In the genomic region with DNA sequence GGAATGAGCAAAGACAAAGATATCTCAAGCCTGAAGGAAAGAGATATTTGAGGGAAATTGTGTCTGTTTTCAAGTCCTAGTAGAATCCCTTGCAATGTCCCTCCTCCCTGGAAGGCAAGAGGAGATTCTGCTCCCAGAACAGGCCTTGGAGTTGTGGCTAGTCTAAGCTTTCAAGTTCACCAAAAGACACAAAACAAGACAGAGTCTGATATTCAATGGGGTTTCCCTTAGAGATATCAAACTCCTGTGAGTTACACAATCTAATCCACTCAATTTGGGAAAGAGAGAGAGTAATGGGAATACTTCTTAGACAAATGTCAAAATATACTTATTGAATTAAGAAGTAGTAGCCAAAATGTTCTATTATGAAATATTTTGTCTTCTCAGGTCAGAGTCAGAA, we compare ENCODE assay signal across 17 cellular contexts.
DNase-seq lines count a peak whose midpoint lies in the region; ATAC-seq and TF ChIP-seq lines count a peak whose summit lies in the region.
"Had no signal": no experiment of that assay in that cellular context is flagged by ENCODE, and none has a peak within 500 bp of the region (broad histone marks: within the 10 kb centered on the region; RNA-seq: fewer than 3 reads in every experiment).

No MANE protein-coding gene starts in this region.

- H3K36me3 Mint-ChIP-seq in GM23338 (ENCODE audit: low read depth) (no peaks in the 10 kb centered on the region), osteocyte (ENCODE audit: unreplicated experiment) (no peaks in the 10 kb centered on the region)

- TF ChIP-seq CTCF in GM23338 (conservative IDR thresholded peaks at IDR 0.05; ENCODE audit: low read depth in 2 of 2) (no peak), osteocyte (IDR thresholded peaks at IDR 0.05) (no peak), spleen (IDR thresholded peaks at IDR 0.05 in 8 of 11, conservative IDR thresholded peaks at IDR 0.05 in 3 of 11) (no peak), adrenal gland (IDR thresholded peaks at IDR 0.05) (no peak)

- ATAC-seq in GM23338 (no peak), HG03280 (IDR thresholded peaks at IDR 0.05; ENCODE audit: unreplicated experiment) (no peak)
- ATAC-seq: HCT116 had no signal

- H3K79me2 ChIP-seq in GM23338 (replicated peaks; ENCODE audit: insufficient read depth): no peaks in the 10 kb centered on the region

- peak overlapping the region; percentile 23; the same call in 1 of the 2 replicates for H2AFZ ChIP-seq in GM23338

- H3K9me3 Mint-ChIP-seq in GM23338 (no peaks in the 10 kb centered on the region), osteocyte (ENCODE audit: unreplicated experiment) (no peaks in the 10 kb centered on the region)
- H3K9me3 Mint-ChIP-seq: CD4-positive, alpha-beta T cell had no signal

- no peaks in the 10 kb centered on the region for H3K9me2 ChIP-seq in GM23338 (ENCODE audit: insufficient read depth)

- H3K4me1 ChIP-seq in GM23338 (ENCODE audit: insufficient read depth): 0 out of 2 replicates have a peak, but pooled peaks cover 7% of the 10 kb centered on the region
- peaks cover 35% of the 10 kb centered on the region for H3K4me1 ChIP-seq in SJCRH30
- H3K4me1 ChIP-seq in spleen: no peaks in the 10 kb centered on the region
- no peaks in the 10 kb centered on the region for H3K4me1 ChIP-seq in adrenal gland (replicated peaks in 1 of 2)
- H3K4me1 ChIP-seq: BLaER1 had no signal

- H4K20me1 ChIP-seq in GM23338 (replicated peaks; ENCODE audit: insufficient read depth): no peaks in the 10 kb centered on the region
- H4K20me1 ChIP-seq: BLaER1 had no signal

- no peak overlapping the region for H3K4me2 ChIP-seq in GM23338
- H3K4me2 ChIP-seq: BLaER1 had no signal

- H3K27ac Mint-ChIP-seq in GM23338 (no peak overlapping the region), osteocyte (ENCODE audit: unreplicated experiment) (peak overlapping the region; percentile 24)
- H3K27ac Mint-ChIP-seq: CD4-positive, alpha-beta T cell; CD8-positive, alpha-beta memory T cell; H9 had no signal

- H3K4me3 ChIP-seq in GM23338 (no peak overlapping the region), SJCRH30 (no peak overlapping the region), spleen (no peak overlapping the region), adrenal gland (no peak overlapping the region)
- H3K4me3 ChIP-seq: BLaER1 had no signal

- intact Hi-C loops in spleen (cut with DNase I; ENCODE audit: low total_unique reads): no loop called here
- intact Hi-C loops in adrenal gland (cut with DNase I): no loop called here

- DNase-seq in GM23338 (ENCODE audit: low spot score) (no peak), SJCRH30 (no peak), osteocyte (ENCODE audit: extremely low spot score, unreplicated experiment) (no peak), spleen (no peak), CD1c-positive myeloid dendritic cell (ENCODE audit: extremely low spot score) (no peak), NCI-H446 treated with DMSO at 0.1 percent for 48 hours (lab: John Stamatoyannopoulos, UW) (no peak), adrenal gland (no peak)
- DNase-seq: CD4-positive, alpha-beta T cell; CD8-positive, alpha-beta memory T cell; DMS53; DMS79 treated with DMSO at 0.1 percent for 48 hours; GF-D8; H9 had no signal

- H3K9me3 ChIP-seq in SJCRH30 (replicated peaks) (no peaks in the 10 kb centered on the region; the same call in 1 of the 2 replicates), spleen (peaks cover 0 to 5% (median 0%) of the 10 kb centered on the region in 8 donors), adrenal gland (replicated peaks in 1 of 3) (no peaks in the 10 kb centered on the region)
- H3K9me3 ChIP-seq: BLaER1 had no signal

- H3K27ac ChIP-seq in GM23338 (ENCODE audit: low read depth): no peak overlapping the region
- peak overlapping the region; percentile 36; the same call in 1 of the 2 replicates for H3K27ac ChIP-seq in SJCRH30
- H3K27ac ChIP-seq in spleen: peak overlapping the region in 6 of 8 donors; percentile 9 to 63 (median 36)
- no peak overlapping the region for H3K27ac ChIP-seq in adrenal gland
- H3K27ac ChIP-seq: BLaER1, C4-2B had no signal

- H3K36me3 ChIP-seq in GM23338 (ENCODE audit: insufficient read depth) (no peaks in the 10 kb centered on the region), SJCRH30 (no peaks in the 10 kb centered on the region), spleen (no peaks in the 10 kb centered on the region), adrenal gland (replicated peaks in 1 of 2) (no peaks in the 10 kb centered on the region)
- H3K36me3 ChIP-seq: BLaER1 had no signal

- H3K27me3 Mint-ChIP-seq in GM23338 (ENCODE audit: insufficient read depth, low read depth, poor library complexity) (no peaks in the 10 kb centered on the region), osteocyte (ENCODE audit: unreplicated experiment) (no peaks in the 10 kb centered on the region)
- H3K27me3 Mint-ChIP-seq: CD4-positive, alpha-beta T cell; CD8-positive, alpha-beta memory T cell had no signal

- H3K27me3 ChIP-seq in GM23338 (ENCODE audit: insufficient read depth) (no peaks in the 10 kb centered on the region), SJCRH30 (no peaks in the 10 kb centered on the region), spleen (replicated peaks in 1 of 7) (no peaks in the 10 kb centered on the region), adrenal gland (no peaks in the 10 kb centered on the region)
- H3K27me3 ChIP-seq: BLaER1 had no signal

- H3F3A ChIP-seq in GM23338 (replicated peaks; ENCODE audit: low read depth): no peaks in the 10 kb centered on the region

- H3K4me3 Mint-ChIP-seq in GM23338 (no peak overlapping the region), osteocyte (ENCODE audit: unreplicated experiment) (no peak overlapping the region)
- H3K4me3 Mint-ChIP-seq: CD4-positive, alpha-beta T cell; CD8-positive, alpha-beta memory T cell; H9 had no signal

- TF ChIP-seq POLR2A in spleen (IDR thresholded peaks at IDR 0.05) (no peak), adrenal gland (IDR thresholded peaks at IDR 0.05) (no peak)

- peaks cover 8% of the 10 kb centered on the region for H3K4me1 Mint-ChIP-seq in GM23338
- peaks cover 40% of the 10 kb centered on the region for H3K4me1 Mint-ChIP-seq in osteocyte (ENCODE audit: unreplicated experiment)
- H3K4me1 Mint-ChIP-seq: CD8-positive, alpha-beta memory T cell had no signal

TF ChIP-seq in GM23338, 12 proteins besides CTCF, POLR2A, EP300 and RAD21 (continues in another document):
- TF ChIP-seq JUNB (IDR thresholded peaks at IDR 0.05; ENCODE audit: unreplicated experiment): no peak
- no peak for TF ChIP-seq EZH2phosphoT487 (IDR thresholded peaks at IDR 0.05; ENCODE audit: unreplicated experiment)
- TF ChIP-seq, protein P1, sequence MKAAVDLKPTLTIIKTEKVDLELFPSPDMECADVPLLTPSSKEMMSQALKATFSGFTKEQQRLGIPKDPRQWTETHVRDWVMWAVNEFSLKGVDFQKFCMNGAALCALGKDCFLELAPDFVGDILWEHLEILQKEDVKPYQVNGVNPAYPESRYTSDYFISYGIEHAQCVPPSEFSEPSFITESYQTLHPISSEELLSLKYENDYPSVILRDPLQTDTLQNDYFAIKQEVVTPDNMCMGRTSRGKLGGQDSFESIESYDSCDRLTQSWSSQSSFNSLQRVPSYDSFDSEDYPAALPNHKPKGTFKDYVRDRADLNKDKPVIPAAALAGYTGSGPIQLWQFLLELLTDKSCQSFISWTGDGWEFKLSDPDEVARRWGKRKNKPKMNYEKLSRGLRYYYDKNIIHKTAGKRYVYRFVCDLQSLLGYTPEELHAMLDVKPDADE (IDR thresholded peaks at IDR 0.05): no peak
- no peak for TF ChIP-seq EZH2 (IDR thresholded peaks at IDR 0.05; ENCODE audit: low read depth, unreplicated experiment)
- TF ChIP-seq ZNF114 (CRISPR knock-in tag; IDR thresholded peaks at IDR 0.05): no peak
- TF ChIP-seq STAT1 (IDR thresholded peaks at IDR 0.05; ENCODE audit: unreplicated experiment): no peak

Comparison
In these comparisons a context has a peak if more than half of its experiments do, and no peak if none do; other contexts are left out.
1. H3K27ac ChIP-seq: peak in SJCRH30 (single experiment) and spleen (6 of 8); none in GM23338 (single experiment) and adrenal gland (0 of 5).